In the genomic region with DNA sequence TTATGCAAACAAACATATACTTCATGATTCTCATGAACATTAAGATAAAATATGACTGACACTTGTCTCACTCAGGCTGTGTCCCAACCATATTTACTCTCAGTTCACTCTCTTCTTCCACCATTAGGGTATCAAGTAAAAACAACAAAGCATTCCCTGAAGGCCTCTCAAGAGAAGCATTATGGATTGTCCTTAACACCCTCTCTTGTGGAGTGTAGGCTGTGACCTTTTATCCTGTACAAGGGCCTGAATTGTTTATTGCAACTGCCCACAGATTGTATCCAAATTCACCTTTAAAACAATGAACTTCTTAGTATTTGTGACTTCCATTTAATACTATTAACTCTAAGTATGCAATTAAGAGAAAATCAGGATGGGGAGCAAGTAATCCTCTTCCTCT, we compare ENCODE assay signal across 20 cellular contexts.
DNase-seq lines count a peak whose midpoint lies in the region; ATAC-seq, FAIRE-seq and TF ChIP-seq lines count a peak whose summit lies in the region.
"Had no signal": no experiment of that assay in that cellular context is flagged by ENCODE, and none has a peak within 500 bp of the region (broad histone marks: within the 10 kb centered on the region; RNA-seq: fewer than 3 reads in every experiment).

No MANE protein-coding gene starts in this region.

- peaks cover 0 to 10% (median 0%) of the 10 kb centered on the region in 12 donors for H3K9me3 ChIP-seq in heart left ventricle
- peaks cover 11% of the 10 kb centered on the region for H3K9me3 ChIP-seq in mesenchymal stem cell (ENCODE audit: control insufficient read depth, low read length)
- H3K9me3 ChIP-seq: BE2C, SK-N-SH had no signal

- ATAC-seq in heart left ventricle (peak in 3 of 4 donors; percentile 50 to 57 (median 53)), Right ventricle myocardium superior (ENCODE audit: poor library complexity) (no peak), left lobe of liver (no peak)
- ATAC-seq: GM23338, T-cell had no signal

- H2AK5ac ChIP-seq in mesenchymal stem cell (ENCODE audit: low read length, severe bottlenecking) = no peak overlapping the region

- H3K4me3 ChIP-seq in heart left ventricle (no peak overlapping the region), mesenchymal stem cell (ENCODE audit: insufficient read depth in 1 of 2, low read depth in 1 of 2, low read length in 2 of 2) (no peak overlapping the region)
- H3K4me3 ChIP-seq: GM23338 had no signal

- H3K27me3 ChIP-seq in heart left ventricle (no peaks in the 10 kb centered on the region), mesenchymal stem cell (ENCODE audit: control insufficient read depth in 1 of 2, insufficient read depth in 1 of 2, low read length in 2 of 2) (no peaks in the 10 kb centered on the region)
- H3K27me3 ChIP-seq: BE2C had no signal

- DNase-seq in heart left ventricle (no peak), Right ventricle myocardium superior (no peak), GM12892 (ENCODE audit: insufficient read length) (no peak), SK-MEL-5 (ENCODE audit: low read depth, low spot score) (peak; percentile 95), mesenchymal stem cell (no peak), left lobe of liver (ENCODE audit: low spot score) (no peak), NCI-H524 (lab: John Stamatoyannopoulos, UW) (no peak), NCI-H2029 treated with DMSO at 0.1 percent for 48 hours (lab: John Stamatoyannopoulos, UW) (no peak)
- DNase-seq: BE2C; CD4-positive, alpha-beta T cell; GDM1; KBM-7; NCI-H146; NCI-H2081 treated with DMSO at 0.1 percent for 48 hours; NCI-H226; NCI-H69; SK-N-SH; T-cell had no signal

- intact Hi-C loops in heart left ventricle (cut with DNase I) (loop anchor here in 7 of 10 donors (5.0 to 10.0 kb wide), 3 partner anchors 81 to 289 kb away; no protein-coding TSS in a partner anchor), Right ventricle myocardium superior (cut with DNase I) (loop anchor here (5.0 kb wide), 1 partner anchor 81 kb away; no protein-coding TSS in a partner anchor)

- H3K18ac ChIP-seq in mesenchymal stem cell (ENCODE audit: low read depth in 1 of 2, low read length in 2 of 2) = no peak overlapping the region

- no peak overlapping the region for H3K4ac ChIP-seq in mesenchymal stem cell (ENCODE audit: low read depth in 1 of 2, low read length in 2 of 2)

- H2BK5ac ChIP-seq in mesenchymal stem cell (ENCODE audit: low read depth, low read length, poor library complexity, severe bottlenecking) = no peak overlapping the region

- H3K23ac ChIP-seq in mesenchymal stem cell (ENCODE audit: low read length in 2 of 2) = no peak overlapping the region

- H2BK120ac ChIP-seq in mesenchymal stem cell (ENCODE audit: low read depth, low read length) = no peak overlapping the region

- H4K8ac ChIP-seq in mesenchymal stem cell (ENCODE audit: low read length) = no peak overlapping the region

- H3K27ac ChIP-seq in heart left ventricle (peak overlapping the region in 5 of 12 donors; percentile 1 to 41 (median 30)), mesenchymal stem cell (ENCODE audit: low read length, poor library complexity, severe bottlenecking) (no peak overlapping the region)

- no peak for TF ChIP-seq CTCF in heart left ventricle (IDR thresholded peaks at IDR 0.05)

- no peak overlapping the region for H2BK12ac ChIP-seq in mesenchymal stem cell (ENCODE audit: low read length in 2 of 2)

- H3K4me1 ChIP-seq in heart left ventricle = peaks cover 0 to 17% (median 2%) of the 10 kb centered on the region in 12 donors
- no peaks in the 10 kb centered on the region for H3K4me1 ChIP-seq in mesenchymal stem cell (ENCODE audit: control insufficient read depth, insufficient read depth, low read depth, low read length)

- no peak overlapping the region for H4K91ac ChIP-seq in mesenchymal stem cell (ENCODE audit: low read length)

- H3K4me2 ChIP-seq in mesenchymal stem cell (ENCODE audit: low read length, poor library complexity, severe bottlenecking) = no peak overlapping the region
- H3K4me2 ChIP-seq: GM23338, SK-N-SH had no signal

- TF ChIP-seq POLR2A in heart left ventricle (IDR thresholded peaks at IDR 0.05) (no peak), GM12892 (IDR thresholded peaks at IDR 0.05; ENCODE audit: low read depth, low read length) (no peak)

- in situ Hi-C loops in SK-MEL-5 (cut with HindIII; ENCODE audit: low pct_unique_long_range_greater_than_20kb, low sequenced_read_pairs) = no loop called here

- H2BK15ac ChIP-seq in mesenchymal stem cell (ENCODE audit: low read depth, poor library complexity, severe bottlenecking) = no peak overlapping the region

- peak; percentile 17 for FAIRE-seq in GM12892 (lab: Jason Lieb, UNC)
- FAIRE-seq: GM12891 had no signal

- H2AFZ ChIP-seq in mesenchymal stem cell (ENCODE audit: low read depth, low read length) = no peak overlapping the region
- H2AFZ ChIP-seq: GM23338 had no signal

- H3K9ac ChIP-seq in mesenchymal stem cell (ENCODE audit: low read length) = peak overlapping the region; percentile 21
- H3K9ac ChIP-seq: SK-N-SH had no signal

- H3K79me1 ChIP-seq in mesenchymal stem cell (replicated peaks; ENCODE audit: low read length, poor library complexity, severe bottlenecking) = peaks cover 6% of the 10 kb centered on the region

- H3K14ac ChIP-seq in mesenchymal stem cell (ENCODE audit: low read length in 2 of 2) = no peak overlapping the region

- H3K36me3 ChIP-seq in heart left ventricle = peaks cover 0 to 29% (median 11%) of the 10 kb centered on the region in 9 donors
- H3K36me3 ChIP-seq in mesenchymal stem cell (ENCODE audit: control insufficient read depth in 1 of 2, insufficient read depth in 2 of 2, low read depth in 1 of 2, low read length in 2 of 2) = peaks cover 0 to 46% of the 10 kb centered on the region in 2 experiments
- H3K36me3 ChIP-seq: BE2C had no signal

Comparison
In these comparisons a context has a peak if more than half of its experiments do, and no peak if none do; other contexts are left out.
1. ATAC-seq: peak in heart left ventricle (3 of 4); none in Right ventricle myocardium superior (single experiment) and left lobe of liver (single experiment).